In the genomic region with DNA sequence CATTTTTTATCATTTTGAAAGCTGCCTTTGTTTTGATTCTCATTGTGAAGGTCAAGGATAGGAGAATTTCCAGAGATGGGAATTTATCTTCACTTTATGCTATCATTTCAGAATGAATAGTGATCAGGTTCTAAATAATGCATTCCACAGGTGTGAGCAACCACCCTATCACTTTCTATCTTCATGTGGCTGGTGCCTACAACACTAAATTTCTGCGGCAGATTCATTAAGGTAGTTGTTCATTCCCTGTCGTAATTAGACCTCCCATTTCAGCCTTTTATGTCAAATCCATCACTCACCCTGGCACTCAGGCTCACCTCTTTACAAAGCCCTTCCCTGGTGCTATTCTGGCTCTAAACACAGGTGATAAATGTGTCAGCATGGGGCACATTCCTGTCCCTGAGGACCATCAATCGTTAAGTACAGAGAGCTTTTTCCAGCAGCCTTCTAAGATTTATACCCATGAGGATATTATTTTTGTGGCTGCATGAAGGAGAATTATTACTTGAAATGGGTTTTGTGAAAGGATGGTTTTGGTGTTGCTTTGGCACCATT, we compare ENCODE assay signal across 32 cellular contexts.
A peak's percentile ranks its signal among the peaks of the same experiment; 100 is the strongest.
DNase-seq lines count a peak whose midpoint lies in the region; ATAC-seq and TF ChIP-seq lines count a peak whose summit lies in the region.
"Had no signal": no experiment of that assay in that cellular context is flagged by ENCODE, and none has a peak within 500 bp of the region (broad histone marks: within the 10 kb centered on the region; RNA-seq: fewer than 3 reads in every experiment).

No MANE protein-coding gene starts in this region.

- H3K9me3 Mint-ChIP-seq in endodermal cell: peaks cover 2% of the 10 kb centered on the region
- H3K9me3 Mint-ChIP-seq: activated CD4-positive, alpha-beta T cell treated with anti-CD3 and anti-CD28 coated beads, Interleukin-2, amount 10 ng/mL, durations not matched to agents 24 days and 14 days; nephron had no signal

- H3K27ac Mint-ChIP-seq in endodermal cell: no peak overlapping the region
- H3K27ac Mint-ChIP-seq: activated CD4-positive, alpha-beta T cell treated with anti-CD3 and anti-CD28 coated beads, Interleukin-2, amount 10 ng/mL, durations not matched to agents 24 days and 14 days; activated naive CD8-positive, alpha-beta T cell; CD4-positive, CD25-positive, alpha-beta regulatory T cell; nephron had no signal

- DNase-seq in NCI-H2081 (lab: John Stamatoyannopoulos, UW) (peak; percentile 2 to 35), NCI-H2081 treated with DMSO at 0.1 percent for 48 hours (lab: John Stamatoyannopoulos, UW) (no peak), NCI-H1417 (lab: John Stamatoyannopoulos, UW) (peak in 2 of 3 experiments; percentile 43 to 79), endodermal cell (peak; percentile 79), smooth muscle cell (lab: John Stamatoyannopoulos, UW; ENCODE audit: unreplicated experiment) (no peak), NCI-H226 (no peak)
- no peak for DNase-seq in stimulated activated CD4-positive, alpha-beta T cell treated with anti-CD3 and anti-CD28 coated beads, Interleukin-2, amount 100 ng/mL, for 24 hours
- DNase-seq: activated CD4-positive, alpha-beta T cell treated with anti-CD3 and anti-CD28 coated beads, Interleukin-2, amount 10 ng/mL, durations not matched to agents 24 days and 14 days; activated effector memory CD4-positive, alpha-beta T cell treated with Interleukin-2 at 50 U/mL for 16 hours; activated T-cell treated with anti-CD3 and anti-CD28 coated beads, Interleukin-2, amount 50 U/mL, for 1 hour; Calu3; CD4-positive, CD25-positive, alpha-beta regulatory T cell; DMS79; gastrocnemius medialis; GF-D8; IMR-90; mucosa of descending colon; MV-4-11; NCI-H1930; NCI-H2227 treated with DMSO at 0.1 percent for 48 hours; NCI-H526 treated with DMSO at 0.1 percent for 48 hours; pancreas; retina; SHP77 treated with DMSO at 0.1 percent for 48 hours; stimulated activated naive CD4-positive, alpha-beta T cell treated with Interleukin-2 at 50 U/mL for 16 hours; SW 1271; WERI-Rb-1 had no signal

- H3K9ac ChIP-seq in endodermal cell (ENCODE audit: extremely low read depth, low read length, poor library complexity, severe bottlenecking) (no peak overlapping the region), smooth muscle cell (ENCODE audit: low read depth) (no peak overlapping the region)

- H3F3A ChIP-seq in smooth muscle cell (ENCODE audit: low read depth): no peaks in the 10 kb centered on the region

- no peak overlapping the region for H3K27ac ChIP-seq in endodermal cell (ENCODE audit: low read depth, low read length)
- peak overlapping the region; percentile 46 for H3K27ac ChIP-seq in smooth muscle cell (ENCODE audit: low read depth)
- H3K27ac ChIP-seq: breast epithelium, gastrocnemius medialis, pancreas, WERI-Rb-1 had no signal

- H3K79me2 ChIP-seq in smooth muscle cell (ENCODE audit: low read depth): no peaks in the 10 kb centered on the region

- no peak overlapping the region for H3K4me3 ChIP-seq in endodermal cell (ENCODE audit: low read length)
- H3K4me3 ChIP-seq in smooth muscle cell: no peak overlapping the region
- H3K4me3 ChIP-seq: breast epithelium, gastrocnemius medialis, lung, mucosa of descending colon, pancreas had no signal

- H3K27me3 ChIP-seq in endodermal cell (ENCODE audit: control insufficient read depth, insufficient read depth, low read length, poor library complexity, severe bottlenecking) (no peaks in the 10 kb centered on the region), smooth muscle cell (ENCODE audit: low read depth) (no peaks in the 10 kb centered on the region)
- H3K27me3 ChIP-seq: breast epithelium, gastrocnemius medialis, pancreas had no signal

- TF ChIP-seq CTCF in endodermal cell (conservative IDR thresholded peaks at IDR 0.05) (no peak), smooth muscle cell (IDR thresholded peaks at IDR 0.05; ENCODE audit: borderline replicate concordance, insufficient read depth, poor library complexity, severe bottlenecking) (no peak)

- H3K27me3 Mint-ChIP-seq in endodermal cell (ENCODE audit: insufficient read depth): no peaks in the 10 kb centered on the region
- H3K27me3 Mint-ChIP-seq: activated naive CD8-positive, alpha-beta T cell had no signal

- H3K36me3 ChIP-seq in endodermal cell (ENCODE audit: control insufficient read depth, insufficient read depth, low read length) (no peaks in the 10 kb centered on the region), smooth muscle cell (ENCODE audit: low read depth) (no peaks in the 10 kb centered on the region)
- H3K36me3 ChIP-seq: breast epithelium, gastrocnemius medialis, pancreas, WERI-Rb-1 had no signal

- no peak for ATAC-seq in GM18517 (IDR thresholded peaks at IDR 0.05; ENCODE audit: unreplicated experiment)
- ATAC-seq: gastrocnemius medialis, mucosa of descending colon, pancreas had no signal

- peaks cover 24% of the 10 kb centered on the region for H3K4me1 Mint-ChIP-seq in endodermal cell
- H3K4me1 Mint-ChIP-seq: activated CD4-positive, alpha-beta T cell treated with anti-CD3 and anti-CD28 coated beads, Interleukin-2, amount 10 ng/mL, durations not matched to agents 24 days and 14 days; CD4-positive, CD25-positive, alpha-beta regulatory T cell; nephron had no signal

- H3K4me3 Mint-ChIP-seq in endodermal cell: no peak overlapping the region
- H3K4me3 Mint-ChIP-seq: activated CD4-positive, alpha-beta T cell treated with anti-CD3 and anti-CD28 coated beads, Interleukin-2, amount 10 ng/mL, durations not matched to agents 24 days and 14 days; activated naive CD8-positive, alpha-beta T cell; CD4-positive, CD25-positive, alpha-beta regulatory T cell; nephron had no signal

- peaks cover 8% of the 10 kb centered on the region for H3K9me3 ChIP-seq in endodermal cell (ENCODE audit: control insufficient read depth, low read length)
- no peaks in the 10 kb centered on the region for H3K9me3 ChIP-seq in smooth muscle cell (replicated peaks; ENCODE audit: low read depth)
- H3K9me3 ChIP-seq: breast epithelium, gastrocnemius medialis, mucosa of descending colon, pancreas had no signal

- no peaks in the 10 kb centered on the region for H4K20me1 ChIP-seq in smooth muscle cell (ENCODE audit: low read depth)

- H2AFZ ChIP-seq in smooth muscle cell (ENCODE audit: low read depth): no peak overlapping the region

- H3K4me1 ChIP-seq in endodermal cell (ENCODE audit: control insufficient read depth, insufficient read depth, low read length) (peaks cover 6% of the 10 kb centered on the region), smooth muscle cell (ENCODE audit: low read depth) (peaks cover 5% of the 10 kb centered on the region)
- H3K4me1 ChIP-seq: breast epithelium, gastrocnemius medialis, pancreas had no signal

- H3K4me2 ChIP-seq in smooth muscle cell: no peak overlapping the region

- WGBS in endodermal cell (ENCODE audit: insufficient coverage in 1 of 2, insufficient read length in 1 of 2), 2 experiments: 52 to 61% methylated on average over 2 to 3 of the region's 3 CpGs
- WGBS in smooth muscle cell (ENCODE audit: low lambda C conversion rate): 59% methylated on average over 3 of the region's 3 CpGs

- no peaks in the 10 kb centered on the region for H3K36me3 Mint-ChIP-seq in endodermal cell (ENCODE audit: low read depth)
- H3K36me3 Mint-ChIP-seq: activated naive CD8-positive, alpha-beta T cell; CD4-positive, CD25-positive, alpha-beta regulatory T cell had no signal

Comparison
In these comparisons a context has a peak if more than half of its experiments do, and no peak if none do; other contexts are left out.
1. DNase-seq: peak in NCI-H2081 (2 of 2), NCI-H1417 (2 of 3) and endodermal cell (single experiment); none in NCI-H2081 treated with DMSO at 0.1 percent for 48 hours (single experiment), smooth muscle cell (single experiment), NCI-H226 (single experiment) and stimulated activated CD4-positive, alpha-beta T cell treated with anti-CD3 and anti-CD28 coated beads, Interleukin-2, amount 100 ng/mL, for 24 hours (0 of 2).